Comparison of ENCODE assay signal across 1 cellular context in genomic region chr5:140253985-140254384, GRCh38.
TF ChIP-seq lines count a peak whose summit lies in the region.

No MANE protein-coding gene starts in this region.

TF ChIP-seq in endothelial cell of umbilical vein, 7 proteins besides CTCF, POLR2A, EP300 and RAD21:
- TF ChIP-seq POLR2AphosphoS5 (IDR thresholded peaks at IDR 0.05; ENCODE audit: insufficient read depth, low read depth, low read length) (peak; percentile 21), JUN (IDR thresholded peaks at IDR 0.05; ENCODE audit: borderline replicate concordance, insufficient read depth, insufficient read length, low read depth) (no peak)
